9 cellular contexts compared by ENCODE assay signal in genomic region chr1:1040004-1040991, GRCh38. TPM values are rescaled to one million over a fixed set of nuclear protein-coding genes. Genes with fewer than 3 reads are reported as not detected.
DNase-seq lines count a peak whose midpoint lies in the region; TF ChIP-seq lines count a peak whose summit lies in the region.
"Had no signal": no experiment of that assay in that cellular context is flagged by ENCODE, and none has a peak within 500 bp of the region (broad histone marks: within the 10 kb centered on the region; RNA-seq: fewer than 3 reads in every experiment).

No MANE protein-coding gene starts in this region.

- POLR2A ChIA-PET in HEK293T (lab: Yijun Ruan, JAX), result no interaction called here

- CTCF ChIA-PET in HEK293T (lab: Yijun Ruan, JAX), result no interaction called here

- DNase-seq in COR-L47 (lab: John Stamatoyannopoulos, UW), result peak; percentile 44
- peak; percentile 97 for DNase-seq in HEK293T (ENCODE audit: extremely low spot score)
- peak; percentile 78 for DNase-seq in activated gamma-delta T cell (lab: John Stamatoyannopoulos, UW)
- DNase-seq in fibroblast of the conjunctiva (ENCODE audit: low read depth), result peak; percentile 47
- DNase-seq in occipital lobe (lab: John Stamatoyannopoulos, UW), result peak; percentile 80
- peak; percentile 64 for DNase-seq in superior temporal gyrus (ENCODE audit: extremely low spot score)
- DNase-seq in DMS79 (lab: John Stamatoyannopoulos, UW), result no peak

TF ChIP-seq in HEK293T, 16 proteins besides CTCF, POLR2A, EP300 and RAD21:
- TF ChIP-seq NFRKB (IDR thresholded peaks at IDR 0.05), result no peak
- no peak for TF ChIP-seq ELF4 (IDR thresholded peaks at IDR 0.05)
- TF ChIP-seq LEF1 (IDR thresholded peaks at IDR 0.05; ENCODE audit: borderline replicate concordance), result no peak
- no peak for TF ChIP-seq L3MBTL2 (conservative IDR thresholded peaks at IDR 0.05)
- TF ChIP-seq FOXK2 (IDR thresholded peaks at IDR 0.05), result no peak
- no peak for TF ChIP-seq SP1 (IDR thresholded peaks at IDR 0.05)
- TF ChIP-seq HDGF (IDR thresholded peaks at IDR 0.05; ENCODE audit: borderline replicate concordance), result no peak

TF ChIP-seq in PFSK-1, 5 proteins besides CTCF, POLR2A, EP300 and RAD21:
- peak; percentile 34 for TF ChIP-seq FOXP2 (optimal IDR thresholded peaks at IDR 0.05; ENCODE audit: borderline replicate concordance, extremely low read depth, extremely low read length, insufficient read depth)
- no peak for TF ChIP-seq TAF1 (IDR thresholded peaks at IDR 0.05; ENCODE audit: borderline replicate concordance, insufficient read depth, low read length)
TF ChIP-seq in PFSK-1: peak in this region for 1.

RNA-seq across cellular contexts. Expression of gene AGRN, which starts 20.4 kb away (rescaled TPM):
- 117 TPM for polyA plus RNA-seq in PFSK-1 (2012; ENCODE audit: insufficient read length, low read depth)
- 71.9 TPM for total RNA-seq in occipital lobe

RNA-seq across cellular contexts. Expression of gene ISG15, which starts 27.0 kb away (rescaled TPM):
- 120 TPM for polyA plus RNA-seq in PFSK-1 (2012; ENCODE audit: insufficient read length, low read depth)
- 15.0 TPM for total RNA-seq in occipital lobe

RNA-seq across cellular contexts. Expression of gene RNF223, which starts 33.8 kb away (rescaled TPM):
- not detected for polyA plus RNA-seq in PFSK-1 (2012; ENCODE audit: insufficient read length, low read depth)
- not detected for total RNA-seq in occipital lobe
- total RNA-seq: T-helper 2 cell treated with Interferon-gamma antibody and Interleukin-4, amounts not matched to agents 100 ng/mL and 5 ng/mL, for 36 hours had no signal

RNA-seq across cellular contexts. Expression of gene HES4, which starts 40.4 kb away (rescaled TPM):
- 61.6 TPM for polyA plus RNA-seq in PFSK-1 (2012; ENCODE audit: insufficient read length, low read depth)
- 15.1 TPM for total RNA-seq in occipital lobe

RNA-seq across cellular contexts. Expression of gene PERM1, which starts 58.4 kb away (rescaled TPM):
- polyA plus RNA-seq in PFSK-1 (2012; ENCODE audit: insufficient read length, low read depth), result not detected
- 0.47 TPM for total RNA-seq in occipital lobe
- total RNA-seq: T-helper 2 cell treated with Interferon-gamma antibody and Interleukin-4, amounts not matched to agents 100 ng/mL and 5 ng/mL, for 36 hours had no signal
